Comparison of ENCODE assay signal across 10 cellular contexts in the genomic region with DNA sequence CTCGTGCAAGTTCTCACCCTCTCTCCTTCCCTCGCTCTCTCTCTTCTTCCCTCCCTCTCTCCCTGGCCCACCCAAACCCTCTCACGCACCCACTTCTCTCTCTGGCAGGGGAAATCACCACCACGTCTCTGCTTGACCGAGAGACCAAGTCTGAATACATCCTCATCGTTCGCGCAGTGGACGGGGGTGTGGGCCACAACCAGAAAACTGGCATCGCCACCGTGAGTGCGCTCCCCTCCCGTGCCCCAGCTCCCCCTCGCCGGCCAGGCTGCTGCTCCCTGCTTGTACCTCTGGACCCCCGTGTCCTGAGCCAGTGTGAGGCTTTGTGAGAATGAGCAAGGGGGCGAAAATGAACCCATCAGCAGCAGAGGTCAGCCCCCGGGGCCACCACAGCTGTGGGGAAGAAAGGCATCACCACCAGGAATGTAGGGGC. TPM values are rescaled to one million over a fixed set of nuclear protein-coding genes. Genes with fewer than 3 reads are reported as not detected.
A peak's percentile ranks its signal among the peaks of the same experiment; 100 is the strongest.
DNase-seq lines count a peak whose midpoint lies in the region; ATAC-seq and TF ChIP-seq lines count a peak whose summit lies in the region.
"Had no signal": no experiment of that assay in that cellular context is flagged by ENCODE, and none has a peak within 500 bp of the region (broad histone marks: within the 10 kb centered on the region; RNA-seq: fewer than 3 reads in every experiment).

No MANE protein-coding gene starts in this region.

- H3K27me3 ChIP-seq in heart left ventricle (no peaks in the 10 kb centered on the region), suprapubic skin (no peaks in the 10 kb centered on the region)

- H3K27ac ChIP-seq in heart left ventricle (peak overlapping the region; percentile 49 to 93 (median 80)), suprapubic skin (peak overlapping the region; percentile 27)

- intact Hi-C loops in heart left ventricle (cut with DNase I) (no loop called here), Right ventricle myocardium superior (cut with DNase I) (no loop called here)
- intact Hi-C loops in dendritic cell treated with granulocyte-macrophage colony-stimulating factor and Interleukin-4, amounts not matched to agents 40 ng/mL and 50 ng/mL, for 4 days (cut with micrococcal nuclease), result loop anchor here (10.0 kb wide), 1 partner anchor 59 kb away; no protein-coding TSS in a partner anchor

- WGBS in heart left ventricle, 4 donors, result 78 to 88% (median 84%) methylated on average over 17 to 18 of the region's 18 CpGs
- WGBS in suprapubic skin, result 89% methylated on average over 18 of the region's 18 CpGs

- TF ChIP-seq EP300 in suprapubic skin (IDR thresholded peaks at IDR 0.05), result no peak

- H3K36me3 Mint-ChIP-seq in dendritic cell treated with granulocyte-macrophage colony-stimulating factor and Interleukin-4, amounts not matched to agents 40 ng/mL and 50 ng/mL, for 4 days (ENCODE audit: low read depth), result no peaks in the 10 kb centered on the region

- H3K9me3 ChIP-seq in heart left ventricle, result peaks cover 0 to 10% (median 0%) of the 10 kb centered on the region in 12 donors
- no peaks in the 10 kb centered on the region for H3K9me3 ChIP-seq in suprapubic skin

- TF ChIP-seq CTCF in heart left ventricle (IDR thresholded peaks at IDR 0.05), result no peak
- TF ChIP-seq CTCF in suprapubic skin (IDR thresholded peaks at IDR 0.05), result no peak

- DNase-seq in heart left ventricle (no peak), Right ventricle myocardium superior (no peak), suprapubic skin (ENCODE audit: low spot score in 2 of 2) (no peak), NCI-H446 (lab: John Stamatoyannopoulos, UW) (no peak), islet precursor cell (no peak), cerebellar nuclear complex (lab: John Stamatoyannopoulos, UW) (no peak)
- DNase-seq: NCI-H1092 treated with DMSO at 0.1 percent for 48 hours had no signal

- H3K4me3 ChIP-seq in heart left ventricle (peak overlapping the region in 1 of 12 donors; percentile 29), suprapubic skin (no peak overlapping the region)

- peak overlapping the region; percentile 68 for H3K4me3 Mint-ChIP-seq in dendritic cell treated with granulocyte-macrophage colony-stimulating factor and Interleukin-4, amounts not matched to agents 40 ng/mL and 50 ng/mL, for 4 days

- no peaks in the 10 kb centered on the region for H3K9me3 Mint-ChIP-seq in dendritic cell treated with granulocyte-macrophage colony-stimulating factor and Interleukin-4, amounts not matched to agents 40 ng/mL and 50 ng/mL, for 4 days

- peak overlapping the region; percentile 97 for H3K27ac Mint-ChIP-seq in dendritic cell treated with granulocyte-macrophage colony-stimulating factor and Interleukin-4, amounts not matched to agents 40 ng/mL and 50 ng/mL, for 4 days

- H3K36me3 ChIP-seq in heart left ventricle, result no peaks in the 10 kb centered on the region
- no peaks in the 10 kb centered on the region for H3K36me3 ChIP-seq in suprapubic skin

- TF ChIP-seq POLR2A in heart left ventricle (IDR thresholded peaks at IDR 0.05) (no peak), suprapubic skin (IDR thresholded peaks at IDR 0.05) (no peak)

- no peaks in the 10 kb centered on the region for H3K27me3 Mint-ChIP-seq in dendritic cell treated with granulocyte-macrophage colony-stimulating factor and Interleukin-4, amounts not matched to agents 40 ng/mL and 50 ng/mL, for 4 days

- ATAC-seq in heart left ventricle (peak in 1 of 4 donors; percentile 4), Right ventricle myocardium superior (ENCODE audit: poor library complexity) (no peak), HG02938 (IDR thresholded peaks at IDR 0.05; ENCODE audit: unreplicated experiment) (peak; percentile 8)

- H3K4me1 ChIP-seq in heart left ventricle (peaks cover 0 to 57% (median 34%) of the 10 kb centered on the region in 12 donors), suprapubic skin (peaks cover 25% of the 10 kb centered on the region)

- H3K4me1 Mint-ChIP-seq in dendritic cell treated with granulocyte-macrophage colony-stimulating factor and Interleukin-4, amounts not matched to agents 40 ng/mL and 50 ng/mL, for 4 days (ENCODE audit: low read depth), result peaks cover 79% of the 10 kb centered on the region

RNA-seq across cellular contexts. Expression of a gene that starts 25.5 kb away (rescaled TPM):
- under 1 TPM in 3 of 9 donors, not detected in 6; 0.05 to 0.57 (median 0.13) TPM for total RNA-seq in heart left ventricle
- under 1 TPM; 0.03 to 0.08 TPM for polyA plus RNA-seq in heart left ventricle
- total RNA-seq in Right ventricle myocardium superior, result 0.05 TPM
- under 1 TPM in 2 of 4 donors, not detected in 2; 0.17 to 0.48 TPM for total RNA-seq in suprapubic skin
- total RNA-seq: lung microvascular endothelial cell had no signal
